Comparison of ENCODE assay signal across 20 cellular contexts in the genomic region with DNA sequence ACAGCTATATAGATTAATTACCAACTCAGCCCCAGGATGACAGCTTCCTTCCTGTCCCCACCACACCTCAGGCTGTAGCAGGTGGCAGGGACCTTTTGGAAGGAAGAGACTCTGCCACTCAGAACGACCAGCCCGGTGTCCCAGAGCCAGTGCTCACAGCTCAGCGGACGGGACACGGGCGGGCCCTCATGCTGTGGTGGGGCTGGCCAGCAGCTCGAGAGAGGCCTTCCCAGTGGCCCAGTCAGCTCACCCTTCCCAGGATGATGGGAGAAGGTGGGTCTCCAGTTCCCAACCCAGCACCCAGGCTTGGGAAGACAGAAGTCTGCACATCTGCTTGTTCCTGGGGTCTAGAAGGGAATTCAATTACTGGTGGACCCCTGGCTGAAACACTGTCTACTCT. TPM values are rescaled to one million over a fixed set of nuclear protein-coding genes. Genes with fewer than 3 reads are reported as not detected.
DNase-seq lines count a peak whose midpoint lies in the region; ATAC-seq and TF ChIP-seq lines count a peak whose summit lies in the region.
"Had no signal": no experiment of that assay in that cellular context is flagged by ENCODE, and none has a peak within 500 bp of the region (broad histone marks: within the 10 kb centered on the region; RNA-seq: fewer than 3 reads in every experiment).

No MANE protein-coding gene starts in this region.

- no peak overlapping the region for H2AFZ ChIP-seq in SK-N-SH (ENCODE audit: low read depth)
- no peak overlapping the region for H2AFZ ChIP-seq in Loucy (ENCODE audit: low read length)
- H2AFZ ChIP-seq in neuronal stem cell (ENCODE audit: low read length): no peak overlapping the region
- H2AFZ ChIP-seq: GM23248 had no signal

- no peak overlapping the region for H2BK120ac ChIP-seq in neuronal stem cell (ENCODE audit: low read depth, low read length)

- H3K4me3 ChIP-seq in SK-N-SH (ENCODE audit: low read depth in 2 of 2, low read length in 1 of 2) (no peak overlapping the region), Loucy (ENCODE audit: low read length, poor library complexity, severe bottlenecking) (no peak overlapping the region), neuronal stem cell (ENCODE audit: low read length in 2 of 2) (no peak overlapping the region)
- H3K4me3 ChIP-seq: BLaER1 treated with 17β-estradiol and CSF1 and Interleukin-3, amounts not matched to agents 10 nM and 100 nM; GM12878; GM23248 had no signal

- no peak overlapping the region for H2AK5ac ChIP-seq in neuronal stem cell (ENCODE audit: low read depth, low read length)

- no peak for TF ChIP-seq EP300 in SK-N-SH (IDR thresholded peaks at IDR 0.05; ENCODE audit: borderline replicate concordance in 1 of 2, low read depth in 1 of 2, low read length in 1 of 2)

- H3K4ac ChIP-seq in neuronal stem cell (ENCODE audit: low read length): no peak overlapping the region

- H3K27me3 ChIP-seq in SK-N-SH (ENCODE audit: insufficient read depth) (no peaks in the 10 kb centered on the region), Loucy (ENCODE audit: insufficient read depth, low read length, poor library complexity, severe bottlenecking) (no peaks in the 10 kb centered on the region), neuronal stem cell (ENCODE audit: control insufficient read depth in 3 of 3, insufficient read depth in 3 of 3, low read depth in 1 of 3, low read length in 3 of 3) (no peaks in the 10 kb centered on the region)
- H3K27me3 ChIP-seq: BLaER1 treated with 17β-estradiol and CSF1 and Interleukin-3, amounts not matched to agents 10 nM and 100 nM had no signal

- H3K9me2 ChIP-seq in SK-N-SH: no peaks in the 10 kb centered on the region
- H3K9me2 ChIP-seq in Loucy (replicated peaks; ENCODE audit: low read depth, low read length): no peaks in the 10 kb centered on the region

- no peak overlapping the region for H4K8ac ChIP-seq in neuronal stem cell (ENCODE audit: low read depth, low read length)

- H3K23ac ChIP-seq in neuronal stem cell (ENCODE audit: low read depth, low read length, poor library complexity): no peak overlapping the region

- WGBS in SK-N-SH (ENCODE audit: low lambda C conversion rate): no CpG with 5 or more reads among the region's 7 CpGs
- WGBS in neuronal stem cell (ENCODE audit: extremely low coverage in 2 of 2, insufficient read length in 2 of 2, insufficient replicate concordance in 1 of 2), 2 donors: no CpG with 5 or more reads among the region's 7 CpGs

- POLR2A ChIA-PET in SK-N-SH (lab: Yijun Ruan, JAX): no interaction called here

- CTCF ChIA-PET in SK-N-SH (lab: Yijun Ruan, JAX): no interaction called here

- H3K27ac ChIP-seq in SK-N-SH (ENCODE audit: low read depth in 2 of 2, low read length in 1 of 2) (no peak overlapping the region), neuronal stem cell (replicated peaks; ENCODE audit: low read length) (no peak overlapping the region)
- H3K27ac ChIP-seq: 22Rv1; BLaER1 treated with 17β-estradiol and CSF1 and Interleukin-3, amounts not matched to agents 10 nM and 100 nM; GM23248; HL-60 had no signal

- H4K20me1 ChIP-seq in SK-N-SH (ENCODE audit: insufficient read depth): no peaks in the 10 kb centered on the region
- no peaks in the 10 kb centered on the region for H4K20me1 ChIP-seq in Loucy (ENCODE audit: insufficient read depth, low read length, poor library complexity, severe bottlenecking)

- no peak overlapping the region for H3K18ac ChIP-seq in neuronal stem cell (ENCODE audit: low read length)

- DNase-seq in SK-N-SH: peak; percentile 9
- peak; percentile 2 for DNase-seq in iPS-NIHi11 (ENCODE audit: low spot score)
- DNase-seq in neuronal stem cell (ENCODE audit: low spot score): no peak
- DNase-seq in NOMO-1 (lab: John Stamatoyannopoulos, UW; ENCODE audit: unreplicated experiment in 2 of 2): no peak
- DNase-seq in NCI-H1092 (lab: John Stamatoyannopoulos, UW): no peak
- DNase-seq: CD8-positive, alpha-beta T cell; COR-L47; DMS 273 treated with DMSO at 0.1 percent for 48 hours; DMS53; DND-41; EL; GM23248; HCEC 1CT had no signal

- no peak overlapping the region for H3K14ac ChIP-seq in neuronal stem cell (ENCODE audit: low read length)

- peaks cover 9% of the 10 kb centered on the region for H3K79me1 ChIP-seq in neuronal stem cell (ENCODE audit: low read depth, low read length)

- peaks cover 14 to 58% of the 10 kb centered on the region in 2 experiments for H3K36me3 ChIP-seq in SK-N-SH (replicated peaks in 1 of 2; ENCODE audit: control insufficient read depth in 1 of 2, insufficient read depth in 2 of 2, low read length in 1 of 2)
- H3K36me3 ChIP-seq in Loucy (ENCODE audit: insufficient read depth, low read length): no peaks in the 10 kb centered on the region
- H3K36me3 ChIP-seq in neuronal stem cell (replicated peaks in 1 of 2; ENCODE audit: control insufficient read depth in 2 of 2, insufficient read depth in 2 of 2, low read length in 2 of 2): peaks cover 36 to 77% of the 10 kb centered on the region in 2 donors

- no peak overlapping the region for H2BK5ac ChIP-seq in neuronal stem cell (ENCODE audit: low read length)

- H3F3A ChIP-seq in SK-N-SH (replicated peaks; ENCODE audit: insufficient read depth): no peaks in the 10 kb centered on the region
- H3F3A ChIP-seq in Loucy (ENCODE audit: low read depth): no peaks in the 10 kb centered on the region

- no peak overlapping the region for H3K9ac ChIP-seq in SK-N-SH
- H3K9ac ChIP-seq in Loucy (ENCODE audit: low read depth, low read length, poor library complexity, severe bottlenecking): peak overlapping the region; percentile 17
- H3K9ac ChIP-seq in neuronal stem cell (ENCODE audit: low read depth, low read length, poor library complexity): peak overlapping the region; percentile 50
- H3K9ac ChIP-seq: GM23248 had no signal

- TF ChIP-seq RAD21 in SK-N-SH (IDR thresholded peaks at IDR 0.05; ENCODE audit: low read length): no peak

- no peaks in the 10 kb centered on the region for H3K9me3 ChIP-seq in SK-N-SH
- H3K9me3 ChIP-seq in Loucy (ENCODE audit: insufficient read depth, low read depth, low read length): no peaks in the 10 kb centered on the region
- no peaks in the 10 kb centered on the region for H3K9me3 ChIP-seq in neuronal stem cell (replicated peaks in 1 of 2; ENCODE audit: control insufficient read depth in 2 of 2, insufficient read depth in 1 of 2, low read depth in 1 of 2, low read length in 2 of 2)
- H3K9me3 ChIP-seq: BLaER1 treated with 17β-estradiol and CSF1 and Interleukin-3, amounts not matched to agents 10 nM and 100 nM had no signal

- H3K4me1 ChIP-seq in SK-N-SH (ENCODE audit: control insufficient read depth in 1 of 2, insufficient read depth in 2 of 2, low read depth in 1 of 2, low read length in 1 of 2) (no peaks in the 10 kb centered on the region), Loucy (ENCODE audit: insufficient read depth, low read length, poor library complexity, severe bottlenecking) (no peaks in the 10 kb centered on the region), neuronal stem cell (ENCODE audit: control insufficient read depth in 2 of 2, insufficient read depth in 1 of 2, low read depth in 1 of 2, low read length in 2 of 2) (no peaks in the 10 kb centered on the region)

- H3K4me2 ChIP-seq in SK-N-SH: no peak overlapping the region
- peak overlapping the region; percentile 29 for H3K4me2 ChIP-seq in Loucy (ENCODE audit: low read depth, low read length, poor library complexity, severe bottlenecking)
- no peak overlapping the region for H3K4me2 ChIP-seq in neuronal stem cell (ENCODE audit: insufficient read depth, low read length, poor library complexity, severe bottlenecking)
- H3K4me2 ChIP-seq: BLaER1 treated with 17β-estradiol and CSF1 and Interleukin-3, amounts not matched to agents 10 nM and 100 nM had no signal

- H2BK12ac ChIP-seq in neuronal stem cell (ENCODE audit: low read length): no peak overlapping the region

- H3K79me2 ChIP-seq in SK-N-SH (ENCODE audit: insufficient read depth): peaks cover 21% of the 10 kb centered on the region
- no peaks in the 10 kb centered on the region for H3K79me2 ChIP-seq in Loucy (ENCODE audit: insufficient read depth, low read length)

- ATAC-seq in SK-N-SH treated with all-trans-retinoic acid at 6 μM for 48 hours (no peak), HG03039 (IDR thresholded peaks at IDR 0.05; ENCODE audit: unreplicated experiment) (no peak)
- ATAC-seq: CD8-positive, alpha-beta T cell; GM12878 had no signal

- no peak overlapping the region for H4K91ac ChIP-seq in neuronal stem cell (ENCODE audit: low read depth, low read length, poor library complexity)

- TF ChIP-seq CTCF in SK-N-SH (IDR thresholded peaks at IDR 0.05): no peak
- TF ChIP-seq CTCF in Loucy (conservative IDR thresholded peaks at IDR 0.05; ENCODE audit: low read length): no peak

- no peak overlapping the region for H2BK15ac ChIP-seq in neuronal stem cell (ENCODE audit: low read length)

TF ChIP-seq in SK-N-SH treated with all-trans-retinoic acid at 6 μM for 48 hours, 23 proteins besides CTCF, POLR2A, EP300 and RAD21 (continues in another document):
- TF ChIP-seq BACH2 (CRISPR knock-in tag; IDR thresholded peaks at IDR 0.05; ENCODE audit: borderline replicate concordance) (no peak), ARNTL (CRISPR knock-in tag; IDR thresholded peaks at IDR 0.05; ENCODE audit: borderline replicate concordance, low read depth) (no peak)

RNA-seq across cellular contexts. Expression of a gene that starts 10.5 kb away (rescaled TPM):
- polyA plus RNA-seq in SK-N-SH (2012; rRNA removed): 45.8 and 45.9 TPM in 2 replicates
- 28.8 and 35.6 TPM in 2 replicates for polyA plus RNA-seq in SK-N-SH (2012; cell fraction: cytosol; rRNA removed)
- 52.3 and 65.9 TPM in 2 replicates for polyA plus RNA-seq in SK-N-SH (2012; cell fraction: nucleus; rRNA removed)
- polyA plus RNA-seq in neuronal stem cell (2013, experiment 1 of 2): 24.6 TPM
- 25.4 TPM for polyA plus RNA-seq in neuronal stem cell (2013, experiment 2 of 2)

RNA-seq across cellular contexts. Expression of a gene that starts 30.2 kb away (rescaled TPM):
- polyA plus RNA-seq in SK-N-SH (2012; rRNA removed): 42.2 and 43.9 TPM in 2 replicates
- 15.6 and 21.8 TPM in 2 replicates for polyA plus RNA-seq in SK-N-SH (2012; cell fraction: cytosol; rRNA removed)
- polyA plus RNA-seq in SK-N-SH (2012; cell fraction: nucleus; rRNA removed): 145 and 161 TPM in 2 replicates
- polyA plus RNA-seq in neuronal stem cell (2013, experiment 1 of 2): 10.9 TPM
- polyA plus RNA-seq in neuronal stem cell (2013, experiment 2 of 2): 11.0 TPM

RNA-seq across cellular contexts. Expression of a gene that starts 30.4 kb away (rescaled TPM):
- 2.4 and 3.1 TPM in 2 replicates for polyA plus RNA-seq in SK-N-SH (2012; rRNA removed)
- 1.7 and 2.1 TPM in 2 replicates for polyA plus RNA-seq in SK-N-SH (2012; cell fraction: cytosol; rRNA removed)
- 2.5 and 3.1 TPM in 2 replicates for polyA plus RNA-seq in SK-N-SH (2012; cell fraction: nucleus; rRNA removed)
- polyA plus RNA-seq in neuronal stem cell (2013, experiment 1 of 2): 0.29 TPM
- polyA plus RNA-seq in neuronal stem cell (2013, experiment 2 of 2): 0.17 TPM

Comparison
In these comparisons a context has a peak if more than half of its experiments do, and no peak if none do; other contexts are left out.
1. DNase-seq: peak in SK-N-SH (single experiment) and iPS-NIHi11 (single experiment); none in neuronal stem cell (single experiment), NOMO-1 (0 of 2) and NCI-H1092 (single experiment).